Comparison of ENCODE assay signal across 13 cellular contexts in the genomic region with DNA sequence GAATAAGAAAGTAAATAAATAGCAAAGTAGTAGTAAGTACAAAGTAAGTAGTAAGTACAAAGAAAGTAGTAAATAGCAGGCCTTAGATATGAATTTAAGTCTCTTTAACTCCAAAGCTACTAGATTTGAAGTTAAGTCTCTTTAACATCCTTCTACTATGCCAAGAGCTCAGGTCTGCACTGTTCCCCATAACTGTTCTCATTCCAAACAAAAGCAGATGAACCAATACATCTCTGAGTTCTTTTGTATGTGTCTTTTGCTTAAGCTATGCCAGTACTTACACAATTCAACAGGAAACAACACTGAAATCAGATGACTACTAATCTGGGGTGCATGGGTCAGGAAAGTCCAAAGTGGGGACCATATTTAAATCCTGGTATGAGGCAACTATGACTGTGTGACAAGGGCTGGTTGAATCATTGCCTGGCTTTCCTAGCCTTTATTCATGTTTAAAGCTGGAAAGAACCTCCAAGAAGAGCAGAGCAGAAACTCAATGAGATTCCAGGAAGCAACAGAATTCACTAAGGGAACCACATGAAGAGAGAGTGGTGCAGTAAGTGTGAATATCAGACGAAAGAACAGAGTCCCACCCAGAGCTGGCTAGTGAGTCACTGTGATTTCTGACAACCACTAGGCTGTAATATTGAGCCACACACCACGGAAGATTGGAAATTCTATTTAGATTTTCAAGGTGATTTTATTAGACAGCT. TPM values are rescaled to one million over a fixed set of nuclear protein-coding genes. Genes with fewer than 3 reads are reported as not detected.
DNase-seq lines count a peak whose midpoint lies in the region; ATAC-seq, FAIRE-seq and TF ChIP-seq lines count a peak whose summit lies in the region.
"Had no signal": no experiment of that assay in that cellular context is flagged by ENCODE, and none has a peak within 500 bp of the region (broad histone marks: within the 10 kb centered on the region; RNA-seq: fewer than 3 reads in every experiment).

No MANE protein-coding gene starts in this region.

- H3K9me3 ChIP-seq in SK-N-SH (no peaks in the 10 kb centered on the region), small intestine (ENCODE audit: control insufficient read depth, low read depth) (no peaks in the 10 kb centered on the region)

- no peaks in the 10 kb centered on the region for H3F3A ChIP-seq in SK-N-SH (replicated peaks; ENCODE audit: insufficient read depth)

- H3K4me3 ChIP-seq in SK-N-SH (ENCODE audit: low read depth in 2 of 2, low read length in 1 of 2) (no peak overlapping the region), small intestine (ENCODE audit: low read depth in 1 of 2, low read length in 2 of 2) (no peak overlapping the region)

- no peak overlapping the region for H3K27ac ChIP-seq in SK-N-SH (ENCODE audit: low read depth in 2 of 2, low read length in 1 of 2)
- no peak overlapping the region for H3K27ac ChIP-seq in small intestine (ENCODE audit: low read depth in 1 of 2, low read length in 1 of 2)
- H3K27ac ChIP-seq: 22Rv1 had no signal

- 44% methylated on average over 2 of the region's 2 CpGs for WGBS in SK-N-SH (ENCODE audit: low lambda C conversion rate)
- 50 to 58% (median 52%) methylated on average over 2 of the region's 2 CpGs for WGBS in small intestine, 3 donors

- H3K79me2 ChIP-seq in SK-N-SH (ENCODE audit: insufficient read depth): no peaks in the 10 kb centered on the region

- DNase-seq in NCI-H146 (lab: John Stamatoyannopoulos, UW) (peak; percentile 12), NCI-H146 treated with DMSO at 0.1 percent for 48 hours (lab: John Stamatoyannopoulos, UW; ENCODE audit: unreplicated experiment) (no peak), SK-N-SH (no peak), fibroblast of peridontal ligament (ENCODE audit: extremely low read depth) (peak; percentile 67), small intestine (peak; percentile 37), CD1c-positive myeloid dendritic cell (ENCODE audit: extremely low spot score) (no peak), MV-4-11 (lab: John Stamatoyannopoulos, UW) (no peak)
- DNase-seq: activated T-cell treated with anti-CD3 and anti-CD28 coated beads, Interleukin-2, amount 50 U/mL, for 4 hours; NCI-H1436 treated with DMSO at 0.1 percent for 48 hours; nephron progenitor cell had no signal

- no peaks in the 10 kb centered on the region for H3K36me3 ChIP-seq in SK-N-SH (replicated peaks in 1 of 2; ENCODE audit: control insufficient read depth in 1 of 2, insufficient read depth in 2 of 2, low read length in 1 of 2)
- no peaks in the 10 kb centered on the region for H3K36me3 ChIP-seq in small intestine (ENCODE audit: control insufficient read depth in 2 of 2, insufficient read depth in 2 of 2, low read length in 2 of 2)

- FAIRE-seq in small intestine (lab: Jason Lieb, UNC): no peak
- FAIRE-seq: colon had no signal

- H3K4me2 ChIP-seq in SK-N-SH: no peak overlapping the region

- ATAC-seq in GM21717 (IDR thresholded peaks at IDR 0.05; ENCODE audit: unreplicated experiment): no peak
- ATAC-seq: activated T-cell treated with anti-CD3 and anti-CD28 coated beads, Interleukin-2, amount 50 U/mL, for 4 hours had no signal

- H3K27me3 ChIP-seq in SK-N-SH (ENCODE audit: insufficient read depth) (no peaks in the 10 kb centered on the region), small intestine (ENCODE audit: control insufficient read depth in 2 of 2, insufficient read depth in 2 of 2, low read length in 2 of 2) (no peaks in the 10 kb centered on the region)

- H2AFZ ChIP-seq in SK-N-SH (ENCODE audit: low read depth): no peak overlapping the region

- CTCF ChIA-PET in SK-N-SH (lab: Yijun Ruan, JAX): interaction anchor here (0.7 to 1.2 kb wide), 3 partner anchors 14 to 381 kb away, joined by 3 to 4 read pairs (median 3); no protein-coding TSS in a partner anchor

- peak; percentile 32 for TF ChIP-seq RAD21 in SK-N-SH (IDR thresholded peaks at IDR 0.05; ENCODE audit: low read length)

- TF ChIP-seq CTCF in SK-N-SH (IDR thresholded peaks at IDR 0.05): peak; percentile 47

- no peak overlapping the region for H3K9ac ChIP-seq in SK-N-SH

- TF ChIP-seq EP300 in SK-N-SH (IDR thresholded peaks at IDR 0.05; ENCODE audit: borderline replicate concordance in 1 of 2, low read depth in 1 of 2, low read length in 1 of 2): no peak

- POLR2A ChIA-PET in SK-N-SH (lab: Yijun Ruan, JAX): no interaction called here

- H3K4me1 ChIP-seq in SK-N-SH (ENCODE audit: control insufficient read depth in 1 of 2, insufficient read depth in 2 of 2, low read depth in 1 of 2, low read length in 1 of 2) (peaks cover 0 to 4% of the 10 kb centered on the region in 2 experiments; a peak in 1 of 4 replicates), small intestine (ENCODE audit: control insufficient read depth in 2 of 2, insufficient read depth in 1 of 2, low read depth in 1 of 2, low read length in 1 of 2) (peaks cover 0 to 2% of the 10 kb centered on the region in 2 donors)

- no peaks in the 10 kb centered on the region for H3K9me2 ChIP-seq in SK-N-SH

- no peaks in the 10 kb centered on the region for H4K20me1 ChIP-seq in SK-N-SH (ENCODE audit: insufficient read depth)

TF ChIP-seq in SK-N-SH, 30 proteins besides CTCF, POLR2A, EP300 and RAD21:
- TF ChIP-seq, protein P1, sequence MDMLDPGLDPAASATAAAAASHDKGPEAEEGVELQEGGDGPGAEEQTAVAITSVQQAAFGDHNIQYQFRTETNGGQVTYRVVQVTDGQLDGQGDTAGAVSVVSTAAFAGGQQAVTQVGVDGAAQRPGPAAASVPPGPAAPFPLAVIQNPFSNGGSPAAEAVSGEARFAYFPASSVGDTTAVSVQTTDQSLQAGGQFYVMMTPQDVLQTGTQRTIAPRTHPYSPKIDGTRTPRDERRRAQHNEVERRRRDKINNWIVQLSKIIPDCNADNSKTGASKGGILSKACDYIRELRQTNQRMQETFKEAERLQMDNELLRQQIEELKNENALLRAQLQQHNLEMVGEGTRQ (IDR thresholded peaks at IDR 0.05; ENCODE audit: borderline replicate concordance, low read depth, low read length): no peak
- TF ChIP-seq EZH2phosphoT487 (IDR thresholded peaks at IDR 0.05; ENCODE audit: borderline replicate concordance, low read depth) (no peak), RCOR1 (IDR thresholded peaks at IDR 0.05; ENCODE audit: low read length) (no peak), MXI1 (IDR thresholded peaks at IDR 0.05; ENCODE audit: low read depth, low read length) (no peak), TCF12 (IDR thresholded peaks at IDR 0.05) (no peak)

RNA-seq across cellular contexts. Expression of gene CYP26B1, which starts 51.0 kb away (rescaled TPM):
- polyA plus RNA-seq in SK-N-SH (2012; rRNA removed) (0.26 and 0.33 TPM in 2 replicates), small intestine (1 to 10 TPM in 1 of 3 donors, under 1 TPM in 2; 0.22 to 6.2 (median 0.81) TPM)
- polyA plus RNA-seq in SK-N-SH (2012; cell fraction: cytosol; rRNA removed): 0.18 TPM in 2 replicates
- polyA plus RNA-seq in SK-N-SH (2012; cell fraction: nucleus; rRNA removed): 0.83 and 0.92 TPM in 2 replicates

Comparison
In these comparisons a context has a peak if more than half of its experiments do, and no peak if none do; other contexts are left out.
1. DNase-seq: peak in NCI-H146 (single experiment), fibroblast of peridontal ligament (single experiment) and small intestine (single experiment); none in NCI-H146 treated with DMSO at 0.1 percent for 48 hours (single experiment), SK-N-SH (single experiment), CD1c-positive myeloid dendritic cell (single experiment) and MV-4-11 (single experiment).